ENCODE assay signal across 13 cellular contexts in genomic region chr6:143733500-143733899, GRCh38.
"Had no signal": no experiment of that assay in that cellular context is flagged by ENCODE, and none has a peak within 500 bp of the region (broad histone marks: within the 10 kb centered on the region; RNA-seq: fewer than 3 reads in every experiment).

No MANE protein-coding gene starts in this region.

- H3K36me3 Mint-ChIP-seq: activated naive CD4-positive, alpha-beta T cell treated with anti-CD3 and anti-CD28 coated beads, Interleukin-2, amount 50 U/mL, for 72 hours; naive B cell had no signal

- H3K4me3 ChIP-seq: lower lobe of right lung, right atrium auricular region, stomach, thoracic aorta had no signal

- H3K36me3 ChIP-seq: lower lobe of right lung, right atrium auricular region, stomach, thoracic aorta, WERI-Rb-1 had no signal

- H3K9me3 ChIP-seq: lower lobe of right lung, right atrium auricular region, stomach, thoracic aorta had no signal

- DNase-seq: activated CD4-positive, alpha-beta T cell treated with anti-CD3 and anti-CD28 coated beads, Interleukin-2, amount 10 ng/mL, durations not matched to agents 7 days and 5 days; activated effector memory CD4-positive, alpha-beta T cell treated with anti-CD3 and anti-CD28 coated beads, Interleukin-2, amount 50 U/mL, for 16 hours; activated T-cell treated with anti-CD3 and anti-CD28 coated beads, Interleukin-2, amount 50 U/mL, for 1 hour; anterior cingulate cortex; hypothalamus; lower lobe of right lung; naive B cell; stomach; T-helper 9 cell; WERI-Rb-1 had no signal

- H3K27me3 Mint-ChIP-seq: activated CD4-positive, alpha-beta T cell treated with anti-CD3 and anti-CD28 coated beads, Interleukin-2, amount 10 ng/mL, durations not matched to agents 7 days and 5 days; naive B cell had no signal

- H3K9me3 Mint-ChIP-seq: activated CD4-positive, alpha-beta T cell treated with anti-CD3 and anti-CD28 coated beads, Interleukin-2, amount 10 ng/mL, durations not matched to agents 7 days and 5 days; activated naive CD4-positive, alpha-beta T cell treated with anti-CD3 and anti-CD28 coated beads, Interleukin-2, amount 50 U/mL, for 72 hours had no signal

- H3K27ac Mint-ChIP-seq: activated CD4-positive, alpha-beta T cell treated with anti-CD3 and anti-CD28 coated beads, Interleukin-2, amount 10 ng/mL, durations not matched to agents 7 days and 5 days; activated naive CD4-positive, alpha-beta T cell treated with anti-CD3 and anti-CD28 coated beads, Interleukin-2, amount 50 U/mL, for 72 hours; naive B cell had no signal

- H3K27ac ChIP-seq: lower lobe of right lung, right atrium auricular region, thoracic aorta, WERI-Rb-1 had no signal

- H3K27me3 ChIP-seq: right atrium auricular region, stomach had no signal

- H3K4me3 Mint-ChIP-seq: activated CD4-positive, alpha-beta T cell treated with anti-CD3 and anti-CD28 coated beads, Interleukin-2, amount 10 ng/mL, durations not matched to agents 7 days and 5 days; naive B cell had no signal
